Comparison of ENCODE assay signal across 8 cellular contexts in genomic region chrX:106481341-106481740, GRCh38.
DNase-seq lines count a peak whose midpoint lies in the region; ATAC-seq and TF ChIP-seq lines count a peak whose summit lies in the region.

No MANE protein-coding gene starts in this region.

- no peaks in the 10 kb centered on the region for H4K20me1 ChIP-seq in DND-41 (ENCODE audit: insufficient read depth, low read length)

- no peak overlapping the region for H3K27ac Mint-ChIP-seq in activated naive CD4-positive, alpha-beta T cell treated with anti-CD3 and anti-CD28 coated beads, Interleukin-2, amount 10 ng/mL, durations not matched to agents 7 days and 5 days
- no peak overlapping the region for H3K27ac Mint-ChIP-seq in glutamatergic neuron (ENCODE audit: unreplicated experiment)

- intact Hi-C loops in prostate gland (cut with DNase I) = no loop called here

- H3K9me3 Mint-ChIP-seq in activated naive CD4-positive, alpha-beta T cell treated with anti-CD3 and anti-CD28 coated beads, Interleukin-2, amount 10 ng/mL, durations not matched to agents 7 days and 5 days = no peaks in the 10 kb centered on the region
- H3K9me3 Mint-ChIP-seq in glutamatergic neuron (ENCODE audit: unreplicated experiment) = peaks cover 1% of the 10 kb centered on the region

- DNase-seq in DND-41 = peak; percentile 4
- DNase-seq in NCI-H2227 (lab: John Stamatoyannopoulos, UW; ENCODE audit: unreplicated experiment) = peak; percentile 89
- DNase-seq in activated naive CD4-positive, alpha-beta T cell treated with anti-CD3 and anti-CD28 coated beads, Interleukin-2, amount 10 ng/mL, durations not matched to agents 7 days and 5 days = peak; percentile 40
- no peak for DNase-seq in glutamatergic neuron
- peak; percentile 22 for DNase-seq in prostate gland (ENCODE audit: low spot score)

- no peak for TF ChIP-seq POLR2A in prostate gland (IDR thresholded peaks at IDR 0.05)

- H3K27ac ChIP-seq in DND-41 (ENCODE audit: low read length) (no peak overlapping the region), prostate gland (no peak overlapping the region)

- no peaks in the 10 kb centered on the region for H3K79me2 ChIP-seq in DND-41 (ENCODE audit: insufficient read depth, low read length)

- H3K36me3 Mint-ChIP-seq in activated naive CD4-positive, alpha-beta T cell treated with anti-CD3 and anti-CD28 coated beads, Interleukin-2, amount 10 ng/mL, durations not matched to agents 7 days and 5 days = no peaks in the 10 kb centered on the region
- H3K36me3 Mint-ChIP-seq in glutamatergic neuron (ENCODE audit: unreplicated experiment) = no peaks in the 10 kb centered on the region

- no peaks in the 10 kb centered on the region for H3K36me3 ChIP-seq in DND-41 (ENCODE audit: insufficient read depth, low read length)
- no peaks in the 10 kb centered on the region for H3K36me3 ChIP-seq in prostate gland

- no peak overlapping the region for H2AFZ ChIP-seq in DND-41 (ENCODE audit: low read depth, low read length)

- no peak overlapping the region for H3K4me2 ChIP-seq in DND-41 (ENCODE audit: insufficient read depth, low read length)

- peaks cover 4% of the 10 kb centered on the region for H3K27me3 Mint-ChIP-seq in activated naive CD4-positive, alpha-beta T cell treated with anti-CD3 and anti-CD28 coated beads, Interleukin-2, amount 10 ng/mL, durations not matched to agents 7 days and 5 days
- no peaks in the 10 kb centered on the region for H3K27me3 Mint-ChIP-seq in glutamatergic neuron (ENCODE audit: unreplicated experiment)

- TF ChIP-seq CTCF in DND-41 (IDR thresholded peaks at IDR 0.05; ENCODE audit: borderline replicate concordance, extremely low read depth, low read length, poor library complexity, severe bottlenecking) (peak; percentile 69), glutamatergic neuron (IDR thresholded peaks at IDR 0.05; ENCODE audit: partially characterized antibody, unreplicated experiment) (peak; percentile 72), prostate gland (IDR thresholded peaks at IDR 0.05) (peak; percentile 26 to 70 (median 62))

- no peaks in the 10 kb centered on the region for H3K9me3 ChIP-seq in DND-41 (ENCODE audit: insufficient read depth, low read length, severe bottlenecking)
- no peaks in the 10 kb centered on the region for H3K9me3 ChIP-seq in prostate gland

- ATAC-seq in DND-41 (ENCODE audit: insufficient read depth, low read depth) (no peak), GM21786 (IDR thresholded peaks at IDR 0.05; ENCODE audit: unreplicated experiment) (peak; percentile 24), HG03108 (IDR thresholded peaks at IDR 0.05; ENCODE audit: unreplicated experiment) (no peak), HG03457 (IDR thresholded peaks at IDR 0.05; ENCODE audit: unreplicated experiment) (no peak)

- no peak overlapping the region for H3K4me3 Mint-ChIP-seq in activated naive CD4-positive, alpha-beta T cell treated with anti-CD3 and anti-CD28 coated beads, Interleukin-2, amount 10 ng/mL, durations not matched to agents 7 days and 5 days
- H3K4me3 Mint-ChIP-seq in glutamatergic neuron (ENCODE audit: unreplicated experiment) = no peak overlapping the region

- H3K9ac ChIP-seq in DND-41 (ENCODE audit: low read depth, low read length) = no peak overlapping the region

- peaks cover 21% of the 10 kb centered on the region for H3K4me1 Mint-ChIP-seq in activated naive CD4-positive, alpha-beta T cell treated with anti-CD3 and anti-CD28 coated beads, Interleukin-2, amount 10 ng/mL, durations not matched to agents 7 days and 5 days
- no peaks in the 10 kb centered on the region for H3K4me1 Mint-ChIP-seq in glutamatergic neuron (ENCODE audit: low read depth, unreplicated experiment)

- WGBS in prostate gland = 0% methylated on average over 1 of the region's 1 CpG

- CTCF ChIA-PET in activated naive CD4-positive, alpha-beta T cell treated with anti-CD3 and anti-CD28 coated beads, Interleukin-2, amount 10 ng/mL, durations not matched to agents 7 days and 5 days (lab: Charles Lee) = interaction anchor here (0.7 to 3.1 kb wide), 3 partner anchors 66 to 139 kb away, joined by 3 to 17 read pairs (median 9); partner anchors contain the start of gene RADX

- H3K4me1 ChIP-seq in DND-41 (ENCODE audit: insufficient read depth, low read length) = no peaks in the 10 kb centered on the region
- H3K4me1 ChIP-seq in prostate gland (replicated peaks) = no peaks in the 10 kb centered on the region

- H3K27me3 ChIP-seq in DND-41 (ENCODE audit: insufficient read depth, low read length, poor library complexity) = no peaks in the 10 kb centered on the region
- no peaks in the 10 kb centered on the region for H3K27me3 ChIP-seq in prostate gland (replicated peaks; ENCODE audit: insufficient read depth)

- H3K4me3 ChIP-seq in DND-41 (ENCODE audit: low read depth in 1 of 2, low read length in 2 of 2) = no peak overlapping the region
- no peak overlapping the region for H3K4me3 ChIP-seq in prostate gland
